Comparison of ENCODE assay signal across 8 cellular contexts in genomic region chr1:17207966-17208418, GRCh38. TPM values are rescaled to one million over a fixed set of nuclear protein-coding genes. Genes with fewer than 3 reads are reported as not detected.
DNase-seq lines count a peak whose midpoint lies in the region; ATAC-seq and TF ChIP-seq lines count a peak whose summit lies in the region.

No MANE protein-coding gene starts in this region.

- no peak overlapping the region for H3K27ac Mint-ChIP-seq in WTC11

- DNase-seq in HS-27A (ENCODE audit: low read depth) (peak; percentile 89), fibroblast of the aortic adventitia (ENCODE audit: low read depth) (peak; percentile 79), coronary artery (ENCODE audit: low spot score) (no peak), WTC11 (ENCODE audit: low spot score) (no peak)
- DNase-seq in activated CD4-positive, alpha-beta T cell treated with anti-CD3 and anti-CD28 coated beads, Interleukin-2, amount 50 U/mL, for 24 hours (ENCODE audit: low read depth in 1 of 2, low spot score in 1 of 2): peak; percentile 6 to 54
- peak; percentile 16 to 36 for DNase-seq in stimulated activated CD8-positive, alpha-beta memory T cell treated with anti-CD3 and anti-CD28 coated beads, Interleukin-4, amount 100 ng/mL, for 4 hours (ENCODE audit: low read depth in 2 of 2, low spot score in 1 of 2)

- ATAC-seq in GM19043 (IDR thresholded peaks at IDR 0.05; ENCODE audit: low read depth, unreplicated experiment): peak; percentile 71
- no peak for ATAC-seq in WTC11
- no peak for ATAC-seq in HG03469 (IDR thresholded peaks at IDR 0.05; ENCODE audit: unreplicated experiment)

- peaks cover 14% of the 10 kb centered on the region for H3K4me1 Mint-ChIP-seq in WTC11

- no peak overlapping the region for H3K4me3 ChIP-seq in fibroblast of the aortic adventitia (ENCODE audit: low read depth, low read length)
- H3K4me3 ChIP-seq in coronary artery: no peak overlapping the region

- no peaks in the 10 kb centered on the region for H3K36me3 Mint-ChIP-seq in WTC11

- H3K27ac ChIP-seq in coronary artery: no peak overlapping the region

- CTCF ChIA-PET in WTC11 (lab: Charles Lee): interaction anchor here (2.0 kb wide), 1 partner anchor 30 kb away, joined by 5 read pairs; no protein-coding TSS in a partner anchor

- TF ChIP-seq CTCF in fibroblast of the aortic adventitia (IDR thresholded peaks at IDR 0.05; ENCODE audit: insufficient read depth, low read length) (no peak), coronary artery (IDR thresholded peaks at IDR 0.05) (no peak), WTC11 (IDR thresholded peaks at IDR 0.05) (no peak)

- H3K4me3 Mint-ChIP-seq in WTC11: no peak overlapping the region

- POLR2A ChIA-PET in WTC11 (lab: Charles Lee): interaction anchor here (0.7 kb wide), 1 partner anchor 9 kb away, joined by 3 read pairs; no protein-coding TSS in a partner anchor

- peaks cover 2% of the 10 kb centered on the region; the same call in 1 of the 2 replicates for H3K27me3 Mint-ChIP-seq in WTC11 (ENCODE audit: low read depth)

- H3K9me3 Mint-ChIP-seq in WTC11: no peaks in the 10 kb centered on the region

TF ChIP-seq in WTC11, 78 proteins besides CTCF, POLR2A, EP300 and RAD21:
- no peak for TF ChIP-seq MXD4 (CRISPR knock-in tag; IDR thresholded peaks at IDR 0.05; ENCODE audit: borderline replicate concordance)
- no peak for TF ChIP-seq ATF2 (CRISPR knock-in tag; IDR thresholded peaks at IDR 0.05; ENCODE audit: borderline replicate concordance, low read depth)
- no peak for TF ChIP-seq ELF4 (CRISPR knock-in tag; IDR thresholded peaks at IDR 0.05; ENCODE audit: low read depth)
- no peak for TF ChIP-seq TEAD4 (CRISPR knock-in tag; IDR thresholded peaks at IDR 0.05)
- TF ChIP-seq MYBL2 (CRISPR knock-in tag; IDR thresholded peaks at IDR 0.05): no peak
- no peak for TF ChIP-seq ATF3 (CRISPR knock-in tag; conservative IDR thresholded peaks at IDR 0.05)
- no peak for TF ChIP-seq HMGXB4 (CRISPR knock-in tag; IDR thresholded peaks at IDR 0.05)
- TF ChIP-seq TCF7 (CRISPR knock-in tag; IDR thresholded peaks at IDR 0.05; ENCODE audit: low read depth): no peak
- TF ChIP-seq STAT6 (CRISPR knock-in tag; conservative IDR thresholded peaks at IDR 0.05; ENCODE audit: low read depth): no peak
- TF ChIP-seq KAT7 (CRISPR knock-in tag; IDR thresholded peaks at IDR 0.05; ENCODE audit: borderline replicate concordance): no peak
TF ChIP-seq in WTC11: peak in this region for 0.

RNA-seq across cellular contexts. Expression of gene PADI1, which starts 3.1 kb away (rescaled TPM):
- 0.09 TPM in 1 of 2 replicates, not detected in the other for total RNA-seq in fibroblast of the aortic adventitia (ENCODE audit: low replicate concordance)
- 0.15 to 0.57 TPM (median 0.18 TPM) in 3 replicates for total RNA-seq in WTC11 (2021)

RNA-seq across cellular contexts. Expression of gene PADI3, which starts 40.9 kb away (rescaled TPM):
- total RNA-seq in fibroblast of the aortic adventitia (ENCODE audit: low replicate concordance): not detected in 2 replicates
- total RNA-seq in WTC11 (2021): 0.61 to 2.0 TPM (median 1.9 TPM) in 3 replicates

Comparison
In these comparisons a context has a peak if more than half of its experiments do, and no peak if none do; other contexts are left out.
1. DNase-seq: peak in HS-27A (single experiment), activated CD4-positive, alpha-beta T cell treated with anti-CD3 and anti-CD28 coated beads, Interleukin-2, amount 50 U/mL, for 24 hours (2 of 2), fibroblast of the aortic adventitia (single experiment) and stimulated activated CD8-positive, alpha-beta memory T cell treated with anti-CD3 and anti-CD28 coated beads, Interleukin-4, amount 100 ng/mL, for 4 hours (2 of 2); none in coronary artery (single experiment) and WTC11 (single experiment).